ENCODE assay signal across 9 cellular contexts in the genomic region with DNA sequence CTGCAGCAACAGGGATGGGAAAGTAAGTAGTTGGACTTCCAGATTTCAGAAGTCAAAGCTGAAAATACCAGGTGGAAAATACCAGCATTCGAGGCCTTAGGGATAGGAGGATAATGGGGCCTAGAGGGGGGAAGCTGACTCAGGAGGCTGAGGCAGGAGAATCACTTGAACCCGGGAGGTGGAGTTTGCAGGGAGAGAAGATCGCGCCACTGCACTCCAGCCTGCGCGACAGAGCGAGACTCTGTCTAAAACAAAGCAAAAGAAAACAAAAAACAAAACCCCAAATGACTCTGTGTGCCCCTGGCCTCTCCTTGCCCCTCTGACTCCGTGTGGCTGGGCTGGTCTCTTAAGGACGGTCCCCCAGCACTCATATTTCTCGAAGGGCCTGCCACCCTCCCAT. TPM values are rescaled to one million over a fixed set of nuclear protein-coding genes. Genes with fewer than 3 reads are reported as not detected.
DNase-seq lines count a peak whose midpoint lies in the region; ATAC-seq and TF ChIP-seq lines count a peak whose summit lies in the region.
"Had no signal": no experiment of that assay in that cellular context is flagged by ENCODE, and none has a peak within 500 bp of the region (broad histone marks: within the 10 kb centered on the region; RNA-seq: fewer than 3 reads in every experiment).

No MANE protein-coding gene starts in this region.

- H3K4me3 ChIP-seq in GM12865 (ENCODE audit: low read depth, low read length) (peak overlapping the region; percentile 55), fibroblast of lung (replicated peaks in 1 of 4; ENCODE audit: control extremely low read depth in 1 of 4, insufficient read depth in 1 of 4, low read depth in 3 of 4, low read length in 4 of 4) (peak overlapping the region in 2 of 4 experiments; percentile 22 to 35), rectal smooth muscle tissue (ENCODE audit: low read length) (peak overlapping the region; percentile 49)
- H3K4me3 ChIP-seq: body of pancreas had no signal

- TF ChIP-seq CTCF in GM12865 (IDR thresholded peaks at IDR 0.05; ENCODE audit: insufficient read depth, low read depth, low read length, missing control alignments) (no peak), VCaP (conservative IDR thresholded peaks at IDR 0.05) (no peak), fibroblast of lung (conservative IDR thresholded peaks at IDR 0.05 in 1 of 2, IDR thresholded peaks at IDR 0.05 in 1 of 2; ENCODE audit: low read depth in 1 of 2, low read length in 2 of 2) (no peak)

- H3K27me3 ChIP-seq in fibroblast of lung (ENCODE audit: control insufficient read depth, insufficient read depth, low read length) (peaks cover 5% of the 10 kb centered on the region), rectal smooth muscle tissue (ENCODE audit: control insufficient read depth, insufficient read depth, low read length) (no peaks in the 10 kb centered on the region)
- H3K27me3 ChIP-seq: body of pancreas had no signal

- no peaks in the 10 kb centered on the region for H4K20me1 ChIP-seq in fibroblast of lung (ENCODE audit: control insufficient read depth, extremely low read depth, insufficient read depth, low read length)

- H2AFZ ChIP-seq in fibroblast of lung (ENCODE audit: low read length), result peak overlapping the region; percentile 55

- H3K79me2 ChIP-seq in fibroblast of lung (ENCODE audit: control insufficient read depth, insufficient read depth, low read length), result no peaks in the 10 kb centered on the region

- H3K4me2 ChIP-seq in fibroblast of lung (ENCODE audit: extremely low read depth, insufficient read depth, low read length), result peak overlapping the region; percentile 68

- H3K9ac ChIP-seq in fibroblast of lung (ENCODE audit: insufficient read depth, low read length) (peak overlapping the region; percentile 16), rectal smooth muscle tissue (ENCODE audit: low read length) (no peak overlapping the region)

- peaks cover 16% of the 10 kb centered on the region for H3K4me1 ChIP-seq in fibroblast of lung (ENCODE audit: control insufficient read depth, extremely low read depth, insufficient read depth, low read length)
- H3K4me1 ChIP-seq in rectal smooth muscle tissue (ENCODE audit: control insufficient read depth, insufficient read depth, low read length), result no peaks in the 10 kb centered on the region

- peak overlapping the region; percentile 34; the same call in 1 of the 2 replicates for H3K27ac ChIP-seq in VCaP
- H3K27ac ChIP-seq in fibroblast of lung (ENCODE audit: insufficient read depth, low read length), result no peak overlapping the region
- H3K27ac ChIP-seq in rectal smooth muscle tissue (ENCODE audit: low read depth, low read length), result no peak overlapping the region
- H3K27ac ChIP-seq in caudate nucleus (ENCODE audit: low read depth, low read length), result no peak overlapping the region
- H3K27ac ChIP-seq: body of pancreas had no signal

- no peak for DNase-seq in GM12865 (ENCODE audit: low read depth)
- no peak for DNase-seq in fibroblast of lung (ENCODE audit: low read depth in 2 of 2)
- DNase-seq in caudate nucleus (lab: John Stamatoyannopoulos, UW), result no peak
- DNase-seq in activated gamma-delta T cell (lab: John Stamatoyannopoulos, UW), result no peak
- no peak for DNase-seq in occipital lobe (lab: John Stamatoyannopoulos, UW)

- no peaks in the 10 kb centered on the region for H3K36me3 ChIP-seq in fibroblast of lung (ENCODE audit: control insufficient read depth, insufficient read depth, low read length)
- H3K36me3 ChIP-seq in rectal smooth muscle tissue (ENCODE audit: control insufficient read depth, insufficient read depth, low read length), result no peaks in the 10 kb centered on the region

- ATAC-seq in GM19455 (IDR thresholded peaks at IDR 0.05; ENCODE audit: unreplicated experiment), result no peak

- no peaks in the 10 kb centered on the region for H3K9me3 ChIP-seq in fibroblast of lung (ENCODE audit: control insufficient read depth, insufficient read depth, low read depth, low read length)
- H3K9me3 ChIP-seq: body of pancreas had no signal

RNA-seq across cellular contexts. Expression of gene SH2D2A, which starts 3.4 kb away (rescaled TPM):
- total RNA-seq in fibroblast of lung (not detected in 2 replicates), occipital lobe (not detected)
- not detected in 2 replicates for polyA plus RNA-seq in fibroblast of lung
- polyA plus RNA-seq in fibroblast of lung (2012), result 0.08 and 0.16 TPM in 2 replicates
- polyA minus RNA-seq in fibroblast of lung (ENCODE audit: low replicate concordance), result not detected in 2 replicates

RNA-seq across cellular contexts. Expression of gene INSRR, which starts 45.6 kb away (rescaled TPM):
- total RNA-seq in fibroblast of lung (not detected in 2 replicates), occipital lobe (0.31 TPM)
- polyA plus RNA-seq in fibroblast of lung, result not detected in 2 replicates
- polyA plus RNA-seq in fibroblast of lung (2012), result not detected in 2 replicates
- not detected in 2 replicates for polyA minus RNA-seq in fibroblast of lung (ENCODE audit: low replicate concordance)

RNA-seq across cellular contexts. Expression of gene PRCC, which starts 46.0 kb away (rescaled TPM):
- total RNA-seq in fibroblast of lung (10.5 and 13.2 TPM in 2 replicates), occipital lobe (16.2 TPM)
- polyA plus RNA-seq in fibroblast of lung, result 52.0 and 75.8 TPM in 2 replicates
- polyA plus RNA-seq in fibroblast of lung (2012), result 41.9 and 48.7 TPM in 2 replicates
- polyA minus RNA-seq in fibroblast of lung (ENCODE audit: low replicate concordance), result 98.8 and 140 TPM in 2 replicates

RNA-seq across cellular contexts. Expression of gene NTRK1, which starts 47.4 kb away (rescaled TPM):
- total RNA-seq in fibroblast of lung (not detected in 2 replicates), occipital lobe (not detected)
- not detected in 2 replicates for polyA plus RNA-seq in fibroblast of lung
- not detected in 2 replicates for polyA plus RNA-seq in fibroblast of lung (2012)
- not detected in 2 replicates for polyA minus RNA-seq in fibroblast of lung (ENCODE audit: low replicate concordance)
